In genomic region chr4:155734951-155735350, GRCh38 we compare ENCODE assay signal across 23 cellular contexts. TPM values are rescaled to one million over a fixed set of nuclear protein-coding genes. Genes with fewer than 3 reads are reported as not detected.
A peak's percentile ranks its signal among the peaks of the same experiment; 100 is the strongest.
DNase-seq lines count a peak whose midpoint lies in the region; TF ChIP-seq lines count a peak whose summit lies in the region.
"Had no signal": no experiment of that assay in that cellular context is flagged by ENCODE, and none has a peak within 500 bp of the region (broad histone marks: within the 10 kb centered on the region; RNA-seq: fewer than 3 reads in every experiment).

No MANE protein-coding gene starts in this region.

- DNase-seq in DMS 273 (lab: John Stamatoyannopoulos, UW; ENCODE audit: unreplicated experiment), result peak; percentile 1
- DNase-seq in DMS 273 treated with DMSO at 0.1 percent for 48 hours (lab: John Stamatoyannopoulos, UW), result no peak
- no peak for DNase-seq in left ventricle myocardium inferior
- no peak for DNase-seq in right atrium auricular region (ENCODE audit: low spot score)
- DNase-seq in WERI-Rb-1, result no peak
- DNase-seq in endodermal cell, result no peak
- DNase-seq: AML-193; Caco-2; Calu3; CD4-positive, alpha-beta T cell; CD8-positive, alpha-beta T cell; DMS153; DMS53; DMS79; DND-41; EL; GDM1 had no signal

- TF ChIP-seq CTCF in left ventricle myocardium inferior (IDR thresholded peaks at IDR 0.05; ENCODE audit: borderline replicate concordance) (no peak), right atrium auricular region (IDR thresholded peaks at IDR 0.05) (no peak), WERI-Rb-1 (IDR thresholded peaks at IDR 0.05; ENCODE audit: low read depth, low read length) (no peak), endodermal cell (conservative IDR thresholded peaks at IDR 0.05) (no peak)

- peaks cover 19% of the 10 kb centered on the region for H3K4me1 ChIP-seq in left ventricle myocardium inferior
- H3K4me1 ChIP-seq in right atrium auricular region, result peaks cover 0 to 7% of the 10 kb centered on the region in 2 donors
- H3K4me1 ChIP-seq in endodermal cell (ENCODE audit: control insufficient read depth, insufficient read depth, low read length), result no peaks in the 10 kb centered on the region
- H3K4me1 ChIP-seq: A549; BLaER1 treated with 17β-estradiol and CSF1 and Interleukin-3, amounts not matched to agents 10 nM and 100 nM; Caco-2 had no signal

- intact Hi-C loops in left ventricle myocardium inferior (cut with micrococcal nuclease), result no loop called here

- H3K27ac Mint-ChIP-seq in endodermal cell, result no peak overlapping the region
- H3K27ac Mint-ChIP-seq: B cell; CD4-positive, alpha-beta T cell; CD8-positive, alpha-beta T cell had no signal

- no peaks in the 10 kb centered on the region for H3K9me3 Mint-ChIP-seq in endodermal cell
- H3K9me3 Mint-ChIP-seq: CD4-positive, alpha-beta T cell; CD8-positive, alpha-beta T cell had no signal

- H3K9me3 ChIP-seq in left ventricle myocardium inferior (replicated peaks), result no peaks in the 10 kb centered on the region
- no peaks in the 10 kb centered on the region for H3K9me3 ChIP-seq in right atrium auricular region
- H3K9me3 ChIP-seq in WERI-Rb-1 (ENCODE audit: severe bottlenecking), result no peaks in the 10 kb centered on the region
- no peaks in the 10 kb centered on the region for H3K9me3 ChIP-seq in endodermal cell (ENCODE audit: control insufficient read depth, low read length)
- H3K9me3 ChIP-seq: A549; BLaER1 treated with 17β-estradiol and CSF1 and Interleukin-3, amounts not matched to agents 10 nM and 100 nM; Caco-2 had no signal

- H3K27me3 ChIP-seq in left ventricle myocardium inferior (ENCODE audit: low read depth), result no peaks in the 10 kb centered on the region
- no peaks in the 10 kb centered on the region for H3K27me3 ChIP-seq in right atrium auricular region
- no peaks in the 10 kb centered on the region for H3K27me3 ChIP-seq in WERI-Rb-1 (ENCODE audit: insufficient read depth, low read depth, severe bottlenecking)
- H3K27me3 ChIP-seq in endodermal cell (ENCODE audit: control insufficient read depth, insufficient read depth, low read length, poor library complexity, severe bottlenecking), result no peaks in the 10 kb centered on the region
- H3K27me3 ChIP-seq: BLaER1 treated with 17β-estradiol and CSF1 and Interleukin-3, amounts not matched to agents 10 nM and 100 nM had no signal

- H3K4me3 Mint-ChIP-seq in endodermal cell, result no peak overlapping the region
- H3K4me3 Mint-ChIP-seq: B cell; CD4-positive, alpha-beta T cell; CD8-positive, alpha-beta T cell had no signal

- peak overlapping the region; percentile 17 for H3K27ac ChIP-seq in left ventricle myocardium inferior (replicated peaks)
- H3K27ac ChIP-seq in right atrium auricular region, result no peak overlapping the region
- H3K27ac ChIP-seq in WERI-Rb-1, result no peak overlapping the region
- H3K27ac ChIP-seq in endodermal cell (ENCODE audit: low read depth, low read length), result no peak overlapping the region
- H3K27ac ChIP-seq: 22Rv1; A549; BLaER1 treated with 17β-estradiol and CSF1 and Interleukin-3, amounts not matched to agents 10 nM and 100 nM; C4-2B had no signal

- 94% methylated on average over 1 of the region's 1 CpG; no CpG with 5 or more reads in 1 of the 2 experiments for WGBS in endodermal cell (ENCODE audit: insufficient coverage in 1 of 2, insufficient read length in 1 of 2), 2 experiments

- H3K4me3 ChIP-seq in left ventricle myocardium inferior (no peak overlapping the region), right atrium auricular region (no peak overlapping the region), WERI-Rb-1 (ENCODE audit: low read depth, low read length) (peak overlapping the region; percentile 27), endodermal cell (ENCODE audit: low read length) (no peak overlapping the region)
- H3K4me3 ChIP-seq: A549; BLaER1 treated with 17β-estradiol and CSF1 and Interleukin-3, amounts not matched to agents 10 nM and 100 nM; GM12878 had no signal

- H3K36me3 ChIP-seq in left ventricle myocardium inferior (peaks cover 6% of the 10 kb centered on the region), right atrium auricular region (no peaks in the 10 kb centered on the region), WERI-Rb-1 (no peaks in the 10 kb centered on the region), endodermal cell (ENCODE audit: control insufficient read depth, insufficient read depth, low read length) (no peaks in the 10 kb centered on the region)
- H3K36me3 ChIP-seq: BLaER1 treated with 17β-estradiol and CSF1 and Interleukin-3, amounts not matched to agents 10 nM and 100 nM had no signal

- no peak overlapping the region for H3K9ac ChIP-seq in endodermal cell (ENCODE audit: extremely low read depth, low read length, poor library complexity, severe bottlenecking)
- H3K9ac ChIP-seq: BLaER1 treated with 17β-estradiol and CSF1 and Interleukin-3, amounts not matched to agents 10 nM and 100 nM had no signal

- H3K36me3 Mint-ChIP-seq in endodermal cell (ENCODE audit: low read depth), result no peaks in the 10 kb centered on the region
- H3K36me3 Mint-ChIP-seq: CD8-positive, alpha-beta T cell had no signal

- H3K4me1 Mint-ChIP-seq in endodermal cell, result no peaks in the 10 kb centered on the region
- H3K4me1 Mint-ChIP-seq: B cell had no signal

- peaks cover 3% of the 10 kb centered on the region for H3K27me3 Mint-ChIP-seq in endodermal cell (ENCODE audit: insufficient read depth)
- H3K27me3 Mint-ChIP-seq: B cell; CD4-positive, alpha-beta T cell had no signal

RNA-seq across cellular contexts. Expression of gene GUCY1B1, which starts 23.9 kb away (rescaled TPM):
- total RNA-seq in left ventricle myocardium inferior (12.6 TPM), right atrium auricular region (10 to 100 TPM; 11.3 to 15.0 TPM), endodermal cell (1 to 10 TPM; 1.8 to 3.4 TPM)
- 11.8 TPM for polyA plus RNA-seq in endodermal cell (2013, experiment 1 of 2)
- polyA plus RNA-seq in endodermal cell (2013, experiment 2 of 2), result 11.3 TPM
- total RNA-seq: Caco-2; CD4-positive, alpha-beta T cell; CD8-positive, alpha-beta T cell had no signal
